In genomic region chr1:183471748-183472487, GRCh38 we compare ENCODE assay signal across 8 cellular contexts. TPM values are rescaled to one million over a fixed set of nuclear protein-coding genes. Genes with fewer than 3 reads are reported as not detected.
A peak's percentile ranks its signal among the peaks of the same experiment; 100 is the strongest.
DNase-seq lines count a peak whose midpoint lies in the region; ATAC-seq lines count a peak whose summit lies in the region.

No MANE protein-coding gene starts in this region.

- peak overlapping the region; percentile 99 for H3K9ac ChIP-seq in BLaER1

- H3K4me3 ChIP-seq in BLaER1, result peak overlapping the region; percentile 98

- peaks cover 49% of the 10 kb centered on the region for H3K4me1 ChIP-seq in BLaER1

- H4K20me1 ChIP-seq in BLaER1, result peaks cover 39% of the 10 kb centered on the region

- no peaks in the 10 kb centered on the region for H3K9me3 ChIP-seq in BLaER1

- H3K4me2 ChIP-seq in BLaER1, result peak overlapping the region; percentile 94

- no peaks in the 10 kb centered on the region for H3K36me3 ChIP-seq in BLaER1

- ATAC-seq in GM19351 (IDR thresholded peaks at IDR 0.05; ENCODE audit: unreplicated experiment) (peak; percentile 54), HG03521 (IDR thresholded peaks at IDR 0.05; ENCODE audit: unreplicated experiment) (peak; percentile 47), left lobe of liver (peak; percentile 78)

- peak; percentile 100 for DNase-seq in NCI-H69 (lab: John Stamatoyannopoulos, UW)
- peak; percentile 98 for DNase-seq in activated CD4-positive, alpha-beta T cell treated with anti-CD3 and anti-CD28 coated beads, Interleukin-2, amount 50 U/mL, for 1 hour
- DNase-seq in dedifferentiated amniotic fluid mesenchymal stem cell (ENCODE audit: extremely low spot score), result peak; percentile 95
- peak; percentile 98 for DNase-seq in left lobe of liver (ENCODE audit: low spot score)
- DNase-seq in stimulated activated CD4-positive, alpha-beta T cell treated with anti-CD3 and anti-CD28 coated beads, Interleukin-2, amount 100 ng/mL, for 24 hours, result peak; percentile 96 to 99

- no peaks in the 10 kb centered on the region for H3K27me3 ChIP-seq in BLaER1

- peak overlapping the region; percentile 100 for H3K27ac ChIP-seq in BLaER1

RNA-seq across cellular contexts. Expression of gene SMG7, which starts 0.4 kb away (rescaled TPM):
- 25.3 TPM for total RNA-seq in left lobe of liver

RNA-seq across cellular contexts. Expression of gene NMNAT2, which starts 53.7 kb away (rescaled TPM):
- total RNA-seq in left lobe of liver, result 0.03 TPM

Comparison
In these comparisons a context has a peak if more than half of its experiments do, and no peak if none do; other contexts are left out.
1. Peak in every context shown above with its lines: DNase-seq, ATAC-seq, H3K4me3 ChIP-seq and H3K27ac ChIP-seq.